ENCODE assay signal across 17 cellular contexts in genomic region chr6:155352812-155353211, GRCh38. TPM values are rescaled to one million over a fixed set of nuclear protein-coding genes. Genes with fewer than 3 reads are reported as not detected.
DNase-seq lines count a peak whose midpoint lies in the region; ATAC-seq and TF ChIP-seq lines count a peak whose summit lies in the region.
"Had no signal": no experiment of that assay in that cellular context is flagged by ENCODE, and none has a peak within 500 bp of the region (broad histone marks: within the 10 kb centered on the region; RNA-seq: fewer than 3 reads in every experiment).

No MANE protein-coding gene starts in this region.

- dilution Hi-C loops in mammary epithelial cell (cut with HindIII; ENCODE audit: low sequenced_read_pairs) = no loop called here

- intact Hi-C loops in mammary epithelial cell (cut with micrococcal nuclease) = no loop called here
- intact Hi-C loops in body of pancreas (cut with DNase I) = no loop called here
- intact Hi-C loops in head of caudate nucleus (cut with DNase I) = no loop called here

- H3K4me1 ChIP-seq in mammary epithelial cell (ENCODE audit: insufficient read depth, low read length) = no peaks in the 10 kb centered on the region
- H3K4me1 ChIP-seq in mesenchymal stem cell (ENCODE audit: control insufficient read depth, insufficient read depth, low read depth, low read length) = no peaks in the 10 kb centered on the region
- H3K4me1 ChIP-seq in body of pancreas = no peaks in the 10 kb centered on the region
- H3K4me1 ChIP-seq: adrenal gland had no signal

- H4K8ac ChIP-seq in mesenchymal stem cell (ENCODE audit: low read length) = no peak overlapping the region

- no peak overlapping the region for H3K9ac ChIP-seq in mammary epithelial cell (ENCODE audit: insufficient read depth, low read length)
- peak overlapping the region; percentile 64 for H3K9ac ChIP-seq in mesenchymal stem cell (ENCODE audit: low read length)
- H3K9ac ChIP-seq: BLaER1 had no signal

- no peak overlapping the region for H3K27ac ChIP-seq in mammary epithelial cell (ENCODE audit: insufficient read depth, low read depth, low read length)
- H3K27ac ChIP-seq in mesenchymal stem cell (ENCODE audit: low read length, poor library complexity, severe bottlenecking) = no peak overlapping the region
- no peak overlapping the region for H3K27ac ChIP-seq in body of pancreas
- H3K27ac ChIP-seq: adrenal gland, BLaER1, thoracic aorta had no signal

- no peak overlapping the region for H3K23ac ChIP-seq in mesenchymal stem cell (ENCODE audit: low read length in 2 of 2)

- peak overlapping the region in 1 of 2 experiments; percentile 34 for H3K18ac ChIP-seq in mesenchymal stem cell (ENCODE audit: low read depth in 1 of 2, low read length in 2 of 2)

- ATAC-seq in HG02588 (IDR thresholded peaks at IDR 0.05; ENCODE audit: unreplicated experiment) = no peak
- no peak for ATAC-seq in GM18870 (IDR thresholded peaks at IDR 0.05; ENCODE audit: unreplicated experiment)
- ATAC-seq in body of pancreas = no peak
- ATAC-seq: activated CD4-positive, CD25-positive, alpha-beta regulatory T cell treated with anti-CD3 and anti-CD28 coated beads, Interleukin-2, amount 50 U/mL, for 24 hours; activated T-helper 17 cell treated with anti-CD3 and anti-CD28 coated beads, Interleukin-2, amount 50 U/mL, for 72 hours; naive thymus-derived CD8-positive, alpha-beta T cell had no signal

- in situ Hi-C loops in mammary epithelial cell (cut with MboI; ENCODE audit: low sequenced_read_pairs in 2 of 2) = no loop called here

- H3K79me2 ChIP-seq in mammary epithelial cell (ENCODE audit: insufficient read depth, low read length) = no peaks in the 10 kb centered on the region

- H2BK120ac ChIP-seq in mesenchymal stem cell (ENCODE audit: low read depth, low read length) = no peak overlapping the region

- TF ChIP-seq POLR2A in body of pancreas (IDR thresholded peaks at IDR 0.05) = no peak

- no peaks in the 10 kb centered on the region for H3K36me3 ChIP-seq in mammary epithelial cell (ENCODE audit: insufficient read depth, low read length)
- H3K36me3 ChIP-seq in mesenchymal stem cell (ENCODE audit: control insufficient read depth in 1 of 2, insufficient read depth in 2 of 2, low read depth in 1 of 2, low read length in 2 of 2) = no peaks in the 10 kb centered on the region
- no peaks in the 10 kb centered on the region for H3K36me3 ChIP-seq in body of pancreas (replicated peaks in 1 of 2; ENCODE audit: insufficient read depth in 1 of 2, low read depth in 2 of 2)
- H3K36me3 ChIP-seq: adrenal gland, MG63, thoracic aorta had no signal

- H3K27me3 ChIP-seq in mammary epithelial cell (ENCODE audit: insufficient read depth, low read length) (no peaks in the 10 kb centered on the region), mesenchymal stem cell (ENCODE audit: control insufficient read depth in 1 of 2, insufficient read depth in 1 of 2, low read length in 2 of 2) (no peaks in the 10 kb centered on the region), body of pancreas (no peaks in the 10 kb centered on the region)
- H3K27me3 ChIP-seq: adrenal gland, BLaER1, MG63 had no signal

- TF ChIP-seq CTCF in mammary epithelial cell (conservative IDR thresholded peaks at IDR 0.05 in 1 of 2, IDR thresholded peaks at IDR 0.05 in 1 of 2; ENCODE audit: extremely low read depth in 1 of 2, insufficient read depth in 1 of 2, low read depth in 1 of 2, low read length in 2 of 2) (no peak), body of pancreas (IDR thresholded peaks at IDR 0.05) (no peak)

- no peak overlapping the region for H2BK12ac ChIP-seq in mesenchymal stem cell (ENCODE audit: low read length in 2 of 2)

- BruUV-seq in mammary epithelial cell (replicated peaks; lab: Mats Ljungman, UMichigan) = no TSS peak

- no peaks in the 10 kb centered on the region for H4K20me1 ChIP-seq in mammary epithelial cell (ENCODE audit: insufficient read depth, low read length)
- H4K20me1 ChIP-seq: BLaER1 had no signal

- CTCF ChIA-PET in mammary epithelial cell (lab: Charles Lee; ENCODE audit: low non-redundant PET) = no interaction called here

- H3K4ac ChIP-seq in mesenchymal stem cell (ENCODE audit: low read depth in 1 of 2, low read length in 2 of 2) = no peak overlapping the region

- H2BK15ac ChIP-seq in mesenchymal stem cell (ENCODE audit: low read depth, poor library complexity, severe bottlenecking) = no peak overlapping the region

- H4K91ac ChIP-seq in mesenchymal stem cell (ENCODE audit: low read length) = no peak overlapping the region

- DNase-seq in ELR (ENCODE audit: low read depth) (peak; percentile 73), HT1080 (ENCODE audit: low read depth) (peak; percentile 73), mammary epithelial cell (peak; percentile 52), mesenchymal stem cell (peak; percentile 47), body of pancreas (no peak), head of caudate nucleus (no peak)
- DNase-seq: adrenal gland; glutamatergic neuron; MG63; naive thymus-derived CD8-positive, alpha-beta T cell; SIG-M5 had no signal

- H3K9me3 ChIP-seq in mammary epithelial cell (replicated peaks; ENCODE audit: insufficient read depth, low read length) (peaks cover 5% of the 10 kb centered on the region), mesenchymal stem cell (ENCODE audit: control insufficient read depth, low read length) (peaks cover 25% of the 10 kb centered on the region), body of pancreas (peaks cover 0 to 13% (median 0%) of the 10 kb centered on the region in 3 donors)

- H3K79me1 ChIP-seq in mesenchymal stem cell (replicated peaks; ENCODE audit: low read length, poor library complexity, severe bottlenecking) = no peaks in the 10 kb centered on the region

- no peak overlapping the region for H2AK5ac ChIP-seq in mesenchymal stem cell (ENCODE audit: low read length, severe bottlenecking)

- no peak overlapping the region for H3K4me3 ChIP-seq in mammary epithelial cell (replicated peaks in 1 of 3; ENCODE audit: insufficient read depth in 1 of 3, low read depth in 2 of 3, low read length in 3 of 3)
- no peak overlapping the region for H3K4me3 ChIP-seq in mesenchymal stem cell (ENCODE audit: insufficient read depth in 1 of 2, low read depth in 1 of 2, low read length in 2 of 2)
- no peak overlapping the region for H3K4me3 ChIP-seq in body of pancreas
- H3K4me3 ChIP-seq: adrenal gland, BLaER1, MG63, thoracic aorta had no signal

- H3K14ac ChIP-seq in mesenchymal stem cell (ENCODE audit: low read length in 2 of 2) = no peak overlapping the region

- no peak overlapping the region for H2BK5ac ChIP-seq in mesenchymal stem cell (ENCODE audit: low read depth, low read length, poor library complexity, severe bottlenecking)

- peak overlapping the region; percentile 8 for H2AFZ ChIP-seq in mammary epithelial cell (ENCODE audit: low read depth, low read length)
- no peak overlapping the region for H2AFZ ChIP-seq in mesenchymal stem cell (ENCODE audit: low read depth, low read length)

- H3K4me2 ChIP-seq in mammary epithelial cell (ENCODE audit: insufficient read depth, low read depth, low read length) (no peak overlapping the region), mesenchymal stem cell (ENCODE audit: low read length, poor library complexity, severe bottlenecking) (no peak overlapping the region)

RNA-seq across cellular contexts. Expression of gene TFB1M, which starts 38.5 kb away (rescaled TPM):
- total RNA-seq in HT1080 (2014; rRNA removed; shearing (Covaris generic)) = 20.2 and 24.5 TPM in 2 replicates
- polyA plus RNA-seq in HT1080 (2015; cell fraction: cytosol; rRNA removed) = 31.6 and 37.0 TPM in 2 replicates
- polyA plus RNA-seq in HT1080 (2015; cell fraction: nucleus; rRNA removed) = 49.1 and 57.1 TPM in 2 replicates
- total RNA-seq in mammary epithelial cell (10 to 100 TPM; 17.0 to 42.7 TPM), body of pancreas (1 to 10 TPM; 8.8 to 9.9 TPM)
- 32.0 TPM for polyA plus RNA-seq in mammary epithelial cell
- 30.9 TPM for polyA minus RNA-seq in mammary epithelial cell
- 69.5 TPM for polyA plus RNA-seq in mesenchymal stem cell (2013, experiment 1 of 2)
- 67.3 TPM for polyA plus RNA-seq in mesenchymal stem cell (2013, experiment 2 of 2)

Comparison
In these comparisons a context has a peak if more than half of its experiments do, and no peak if none do; other contexts are left out.
1. DNase-seq: peak in ELR (single experiment), HT1080 (single experiment), mammary epithelial cell (single experiment) and mesenchymal stem cell (single experiment); none in body of pancreas (0 of 4) and head of caudate nucleus (0 of 42).